24 cellular contexts compared by ENCODE assay signal in genomic region chr6:149357726-149358538, GRCh38. TPM values are rescaled to one million over a fixed set of nuclear protein-coding genes. Genes with fewer than 3 reads are reported as not detected.
DNase-seq lines count a peak whose midpoint lies in the region; ATAC-seq, FAIRE-seq and TF ChIP-seq lines count a peak whose summit lies in the region.
"Had no signal": no experiment of that assay in that cellular context is flagged by ENCODE, and none has a peak within 500 bp of the region (broad histone marks: within the 10 kb centered on the region; RNA-seq: fewer than 3 reads in every experiment).

No MANE protein-coding gene starts in this region.

- intact Hi-C loops in K562 (cut with micrococcal nuclease) = loop anchor here (5.0 kb wide), 1 partner anchor 36 kb away; no protein-coding TSS in a partner anchor
- intact Hi-C loops in aorta (cut with DNase I) = no loop called here

- ATAC-seq in CD4-positive, CD25-positive, alpha-beta regulatory T cell (ENCODE audit: low read depth in 2 of 2) = peak; percentile 9 to 20
- no peak for ATAC-seq in T-helper 17 cell
- ATAC-seq in K562 = peak; percentile 50
- ATAC-seq in aorta (ENCODE audit: low FRiP score) = no peak
- ATAC-seq: body of pancreas, left colon had no signal

- TF ChIP-seq CTCF in K562 (IDR thresholded peaks at IDR 0.05 in 2 of 3, conservative IDR thresholded peaks at IDR 0.05 in 1 of 3; ENCODE audit: insufficient read depth in 2 of 3, low read depth in 1 of 3, low read length in 3 of 3) (no peak), endothelial cell (IDR thresholded peaks at IDR 0.05; ENCODE audit: unreplicated experiment) (no peak)

- no peak overlapping the region for H3K9ac ChIP-seq in K562 (ENCODE audit: insufficient read depth in 1 of 2, low read depth in 2 of 2, low read length in 2 of 2)
- H3K9ac ChIP-seq: BLaER1 had no signal

- H3K9me1 ChIP-seq in K562 (ENCODE audit: control insufficient read depth, insufficient read depth, low read length) = no peaks in the 10 kb centered on the region

- H3K27me3 ChIP-seq in CD4-positive, CD25-positive, alpha-beta regulatory T cell (ENCODE audit: control insufficient read depth, insufficient read depth, low read length) = no peaks in the 10 kb centered on the region
- no peaks in the 10 kb centered on the region for H3K27me3 ChIP-seq in K562 (ENCODE audit: control insufficient read depth in 2 of 2, insufficient read depth in 2 of 2, low read length in 2 of 2)
- no peaks in the 10 kb centered on the region for H3K27me3 ChIP-seq in aorta (ENCODE audit: control insufficient read depth in 1 of 2, insufficient read depth in 2 of 2, low read length in 1 of 2)
- H3K27me3 ChIP-seq: BLaER1, body of pancreas had no signal

- peak overlapping the region; percentile 1 to 91 (median 83) for H3K27ac Mint-ChIP-seq in CD4-positive, CD25-positive, alpha-beta regulatory T cell
- H3K27ac Mint-ChIP-seq in T-helper 17 cell = peak overlapping the region; percentile 94
- no peak overlapping the region for H3K27ac Mint-ChIP-seq in endothelial cell (ENCODE audit: unreplicated experiment)

- no peak for FAIRE-seq in K562 (lab: Jason Lieb, UNC)

- 61% methylated on average over 16 of the region's 17 CpGs for WGBS in K562 (ENCODE audit: insufficient coverage, low coverage, missing lambda C conversion rate)
- WGBS in aorta, 2 donors = 93 to 95% methylated on average over 17 of the region's 17 CpGs

- no peak for TF ChIP-seq EP300 in K562 (IDR thresholded peaks at IDR 0.05; ENCODE audit: low read length)

- H3K4me1 Mint-ChIP-seq in CD4-positive, CD25-positive, alpha-beta regulatory T cell = peaks cover 53 to 93% (median 78%) of the 10 kb centered on the region in 4 donors
- H3K4me1 Mint-ChIP-seq in T-helper 17 cell (peaks cover 50% of the 10 kb centered on the region), endothelial cell (ENCODE audit: unreplicated experiment) (peaks cover 15% of the 10 kb centered on the region)

- H3K9me3 Mint-ChIP-seq in CD4-positive, CD25-positive, alpha-beta regulatory T cell = peaks cover 0 to 10% (median 2%) of the 10 kb centered on the region in 7 donors
- no peaks in the 10 kb centered on the region for H3K9me3 Mint-ChIP-seq in endothelial cell (ENCODE audit: unreplicated experiment)

- TF ChIP-seq RAD21 in K562 (CRISPR knock-in tag; conservative IDR thresholded peaks at IDR 0.05 in 1 of 2, IDR thresholded peaks at IDR 0.05 in 1 of 2) = no peak

- in situ Hi-C loops in K562 (cut with MboI) = no loop called here

- peaks cover 70% of the 10 kb centered on the region for H3K4me1 ChIP-seq in CD4-positive, CD25-positive, alpha-beta regulatory T cell (ENCODE audit: control insufficient read depth, insufficient read depth, low read length, poor library complexity, severe bottlenecking)
- H3K4me1 ChIP-seq in K562 (replicated peaks in 1 of 2; ENCODE audit: control insufficient read depth in 2 of 2, insufficient read depth in 2 of 2, low read length in 2 of 2) (peaks cover 6 to 16% of the 10 kb centered on the region in 2 experiments; a peak in 4 of 5 replicates), aorta (ENCODE audit: control insufficient read depth in 1 of 2, insufficient read depth in 2 of 2, low read length in 2 of 2) (no peaks in the 10 kb centered on the region)
- H3K4me1 ChIP-seq: BLaER1, HAP-1 had no signal

- BruUV-seq in K562 (replicated peaks; lab: Mats Ljungman, UMichigan) = no TSS peak

- H4K20me1 ChIP-seq in K562 (replicated peaks; ENCODE audit: control insufficient read depth, insufficient read depth, low read length) = 0 out of 2 replicates have a peak, but pooled peaks cover 9% of the 10 kb centered on the region

- no peaks in the 10 kb centered on the region for H3K27me3 Mint-ChIP-seq in CD4-positive, CD25-positive, alpha-beta regulatory T cell
- H3K27me3 Mint-ChIP-seq in T-helper 17 cell = no peaks in the 10 kb centered on the region
- H3K27me3 Mint-ChIP-seq in endothelial cell (ENCODE audit: unreplicated experiment) = peaks cover 2% of the 10 kb centered on the region

- peaks cover 76% of the 10 kb centered on the region for H3K79me2 ChIP-seq in K562 (ENCODE audit: control insufficient read depth, insufficient read depth, low read length)

- POLR2A ChIA-PET in K562 (lab: Yijun Ruan, JAX) = interaction anchor here (1.8 kb wide), 1 partner anchor 30 kb away, joined by 5 read pairs; no protein-coding TSS in a partner anchor

- H3K4me2 ChIP-seq in K562 (ENCODE audit: insufficient read depth, low read length) = no peak overlapping the region
- H3K4me2 ChIP-seq: BLaER1 had no signal

- peaks cover 22% of the 10 kb centered on the region for H3K36me3 ChIP-seq in CD4-positive, CD25-positive, alpha-beta regulatory T cell (ENCODE audit: control insufficient read depth, insufficient read depth, low read length)
- H3K36me3 ChIP-seq in K562 (ENCODE audit: control insufficient read depth, insufficient read depth, low read length) = no peaks in the 10 kb centered on the region
- H3K36me3 ChIP-seq in aorta (ENCODE audit: control insufficient read depth in 1 of 2, insufficient read depth in 2 of 2, low read length in 1 of 2) = no peaks in the 10 kb centered on the region
- H3K36me3 ChIP-seq: HAP-1 had no signal

- H3K36me3 Mint-ChIP-seq in CD4-positive, CD25-positive, alpha-beta regulatory T cell = peaks cover 25% of the 10 kb centered on the region
- H3K36me3 Mint-ChIP-seq in T-helper 17 cell (ENCODE audit: low read depth) (peaks cover 5% of the 10 kb centered on the region), endothelial cell (ENCODE audit: low read depth, unreplicated experiment) (peaks cover 18% of the 10 kb centered on the region)

- TF ChIP-seq POLR2A in K562 (conservative IDR thresholded peaks at IDR 0.05) = no peak

- H3K9me3 ChIP-seq in CD4-positive, CD25-positive, alpha-beta regulatory T cell (ENCODE audit: control insufficient read depth in 2 of 2, low read length in 2 of 2) = no peaks in the 10 kb centered on the region
- H3K9me3 ChIP-seq in T-helper 17 cell (ENCODE audit: control insufficient read depth, low read length, poor library complexity, severe bottlenecking) = no peaks in the 10 kb centered on the region
- H3K9me3 ChIP-seq in K562 (replicated peaks; ENCODE audit: control insufficient read depth, insufficient read depth, low read depth, low read length) = no peaks in the 10 kb centered on the region
- no peaks in the 10 kb centered on the region for H3K9me3 ChIP-seq in aorta (ENCODE audit: control insufficient read depth, low read length)
- H3K9me3 ChIP-seq: body of pancreas, HAP-1 had no signal

- no peak overlapping the region for H2AFZ ChIP-seq in K562 (ENCODE audit: low read depth, low read length)

- peak overlapping the region; percentile 61 for H3K4me3 ChIP-seq in CD4-positive, CD25-positive, alpha-beta regulatory T cell (ENCODE audit: low read depth, low read length)
- H3K4me3 ChIP-seq in K562 = no peak overlapping the region
- H3K4me3 ChIP-seq in aorta (ENCODE audit: low read length in 2 of 2) = no peak overlapping the region
- H3K4me3 ChIP-seq: BLaER1, body of pancreas, coronary artery, HAP-1 had no signal

- CTCF ChIA-PET in K562 (lab: Yijun Ruan, JAX; ENCODE audit: low intra/inter-chr PET ratio) = interaction anchor here (0.6 to 1.2 kb wide), 2 partner anchors 14 to 69 kb away, joined by 5 to 6 read pairs; no protein-coding TSS in a partner anchor

- DNase-seq in NOMO-1 treated with DMSO at 0.1 percent for 48 hours (lab: John Stamatoyannopoulos, UW; ENCODE audit: unreplicated experiment) (peak; percentile 28), NOMO-1 treated with dmso at 0.1 percent for 144 hours (lab: John Stamatoyannopoulos, UW; ENCODE audit: unreplicated experiment) (no peak), T-helper 17 cell (no peak), K562 (ENCODE audit: extremely low read depth in 1 of 4, low spot score in 3 of 4) (peak in 1 of 4 experiments; percentile 68), NCI-H1694 (lab: John Stamatoyannopoulos, UW) (no peak), endothelial cell (ENCODE audit: low spot score) (no peak), aorta (no peak)
- DNase-seq in CD4-positive, CD25-positive, alpha-beta regulatory T cell = peak in 1 of 3 donors; percentile 49
- DNase-seq: 8988T; activated CD8-positive, alpha-beta memory T cell treated with anti-CD3 and anti-CD28 coated beads for 24 hours; activated effector memory CD4-positive, alpha-beta T cell treated with anti-CD3 and anti-CD28 coated beads, Interleukin-2, amount 50 U/mL, for 16 hours; body of pancreas; DMS53; foreskin melanocyte; left colon; NCI-H2171; NCI-H774; stimulated activated CD4-positive, alpha-beta T cell treated with anti-CD3 and anti-CD28 coated beads, Interleukin-15, amount 100 ng/mL, for 24 hours; stimulated activated naive CD4-positive, alpha-beta T cell; T-helper 9 cell; trophoblast cell had no signal

- H3K27ac ChIP-seq in CD4-positive, CD25-positive, alpha-beta regulatory T cell (ENCODE audit: insufficient read depth, low read length, poor library complexity, severe bottlenecking) = no peak overlapping the region
- H3K27ac ChIP-seq in K562 (ENCODE audit: extremely low read depth, low read depth, low read length) (no peak overlapping the region), aorta (ENCODE audit: low read depth in 1 of 2, low read length in 2 of 2) (no peak overlapping the region)
- H3K27ac ChIP-seq: BLaER1, body of pancreas, coronary artery had no signal

- peak overlapping the region; percentile 27 to 85 (median 74) for H3K4me3 Mint-ChIP-seq in CD4-positive, CD25-positive, alpha-beta regulatory T cell
- H3K4me3 Mint-ChIP-seq in T-helper 17 cell (peak overlapping the region; percentile 84), endothelial cell (ENCODE audit: unreplicated experiment) (no peak overlapping the region)

RNA-seq across cellular contexts. Expression of gene TAB2, which starts 40.4 kb away (rescaled TPM):
- 180 TPM for total RNA-seq in CD4-positive, CD25-positive, alpha-beta regulatory T cell
- 10 to 100 TPM; 21.6 to 26.8 (median 22.0) TPM for polyA plus RNA-seq in CD4-positive, CD25-positive, alpha-beta regulatory T cell
- total RNA-seq in T-helper 17 cell = 100 to 1,000 TPM; 192 to 199 TPM
- total RNA-seq in K562 (2011; cell fraction: chromatin; rRNA removed; ENCODE audit: low replicate concordance) = 32.6 and 83.4 TPM in 2 replicates
- 12.5 and 17.0 TPM in 2 replicates for total RNA-seq in K562 (2011; cell fraction: nucleolus; rRNA removed)
- total RNA-seq in K562 (2011; cell fraction: nucleoplasm; rRNA removed) = 22.4 and 28.9 TPM in 2 replicates
- total RNA-seq in K562 (2014; rRNA removed) = 9.1 and 10.6 TPM in 2 replicates
- 17.4 and 19.9 TPM in 2 replicates for total RNA-seq in K562 (2014; rRNA removed; fragmentation: Illumina TruSeq; extraction: Trizol)
- 18.9 and 21.5 TPM in 2 replicates for total RNA-seq in K562 (2015; rRNA removed; fragmentation: Illumina TruSeq; extraction: Trizol)
- total RNA-seq in K562 (2021) = 19.3 and 23.2 TPM in 2 replicates
- polyA plus RNA-seq in K562 (2011; rRNA removed) = 36.3 and 38.3 TPM in 2 replicates
- 14.7 and 22.5 TPM in 2 replicates for polyA plus RNA-seq in K562 (2011; cell fraction: cytosol; rRNA removed)
- polyA plus RNA-seq in K562 (2011; cell fraction: nucleus; rRNA removed) = 16.4 and 24.9 TPM in 2 replicates
- polyA plus RNA-seq in K562 (2012) = 19.1 and 25.4 TPM in 2 replicates
- polyA plus RNA-seq in K562 (2014; fragmentation: Illumina TruSeq; extraction: Trizol) = 29.8 and 32.9 TPM in 2 replicates
- polyA plus RNA-seq in K562 (2014; fragmentation: Nextera tagmentation; extraction: Ambion mirVana) = 1 to 10 TPM; 9.5 to 10.0 TPM
- polyA plus RNA-seq in K562 (2014; rRNA removed) = 16.9 and 18.6 TPM in 2 replicates
- polyA minus RNA-seq in K562 (2011; rRNA and poly(A)+ RNA removed) = 58.1 and 66.9 TPM in 2 replicates
- polyA minus RNA-seq in K562 (2011; cell fraction: cytosol; rRNA and poly(A)+ RNA removed) = 20.3 and 20.8 TPM in 2 replicates
- 16.2 and 25.0 TPM in 2 replicates for polyA minus RNA-seq in K562 (2011; cell fraction: nucleus; rRNA and poly(A)+ RNA removed)
- total RNA-seq in endothelial cell (ENCODE audit: unreplicated experiment) = 105 TPM
- 10 to 100 TPM; 68.1 to 68.6 TPM for total RNA-seq in aorta
- polyA plus RNA-seq in aorta = 10 to 100 TPM; 22.2 to 49.6 TPM

RNA-seq across cellular contexts. Expression of gene SUMO4, which starts 42.1 kb away (rescaled TPM):
- total RNA-seq in CD4-positive, CD25-positive, alpha-beta regulatory T cell = 9.0 TPM
- polyA plus RNA-seq in CD4-positive, CD25-positive, alpha-beta regulatory T cell = 1 to 10 TPM in 2 of 4 donors, under 1 TPM in 2; 0.38 to 1.6 (median 0.93) TPM
- 10 to 100 TPM in 1 of 2 donors, 1 to 10 TPM in 1; 9.0 to 11.4 TPM for total RNA-seq in T-helper 17 cell
- total RNA-seq in K562 (2011; cell fraction: chromatin; rRNA removed; ENCODE audit: low replicate concordance) = 1.9 and 8.6 TPM in 2 replicates
- total RNA-seq in K562 (2011; cell fraction: nucleolus; rRNA removed) = 1.5 and 2.0 TPM in 2 replicates
- total RNA-seq in K562 (2011; cell fraction: nucleoplasm; rRNA removed) = 1.5 and 4.2 TPM in 2 replicates
- 0.50 and 1.1 TPM in 2 replicates for total RNA-seq in K562 (2014; rRNA removed)
- 1.9 and 2.2 TPM in 2 replicates for total RNA-seq in K562 (2014; rRNA removed; fragmentation: Illumina TruSeq; extraction: Trizol)
- 1.7 and 2.0 TPM in 2 replicates for total RNA-seq in K562 (2015; rRNA removed; fragmentation: Illumina TruSeq; extraction: Trizol)
- 0.60 and 0.92 TPM in 2 replicates for total RNA-seq in K562 (2021)
- 0.14 and 0.35 TPM in 2 replicates for polyA plus RNA-seq in K562 (2011; rRNA removed)
- polyA plus RNA-seq in K562 (2011; cell fraction: cytosol; rRNA removed) = not detected in 2 replicates
- 0.79 and 0.94 TPM in 2 replicates for polyA plus RNA-seq in K562 (2011; cell fraction: nucleus; rRNA removed)
- 0.26 TPM in 1 of 2 replicates, not detected in the other for polyA plus RNA-seq in K562 (2012)
- polyA plus RNA-seq in K562 (2014; fragmentation: Illumina TruSeq; extraction: Trizol) = 0.25 TPM in 1 of 2 replicates, not detected in the other
- polyA plus RNA-seq in K562 (2014; fragmentation: Nextera tagmentation; extraction: Ambion mirVana) = under 1 TPM in 1 of 2 experiments, not detected in 1; 0.27 TPM
- 0.20 and 0.27 TPM in 2 replicates for polyA plus RNA-seq in K562 (2014; rRNA removed)
- polyA minus RNA-seq in K562 (2011; rRNA and poly(A)+ RNA removed) = 3.5 and 4.9 TPM in 2 replicates
- polyA minus RNA-seq in K562 (2011; cell fraction: cytosol; rRNA and poly(A)+ RNA removed) = 0.76 TPM in 1 of 2 replicates, not detected in the other
- polyA minus RNA-seq in K562 (2011; cell fraction: nucleus; rRNA and poly(A)+ RNA removed) = 4.3 and 7.6 TPM in 2 replicates
- 4.8 TPM for total RNA-seq in endothelial cell (ENCODE audit: unreplicated experiment)
- total RNA-seq in aorta = 1 to 10 TPM; 2.9 to 6.9 TPM
- under 1 TPM in 1 of 2 donors, not detected in 1; 0.49 TPM for polyA plus RNA-seq in aorta

Comparison
In these comparisons a context has a peak if more than half of its experiments do, and no peak if none do; other contexts are left out.
1. ATAC-seq: peak in CD4-positive, CD25-positive, alpha-beta regulatory T cell (2 of 2) and K562 (single experiment); none in T-helper 17 cell (single experiment) and aorta (single experiment).